ENCODE assay signal across 1 cellular context in genomic region chr20:35284267-35284991, GRCh38.
TF ChIP-seq lines count a peak whose summit lies in the region.

Gene EIF6, minus strand, starts transcription at chr20:35284772. Its CDS starts 285 bp downstream, at chr20:35284487.

TF ChIP-seq in HepG2, 621 proteins besides CTCF, POLR2A, EP300 and RAD21 (continued from another document and continues in another):
- TF ChIP-seq ZNF619 (CRISPR knock-in tag; IDR thresholded peaks at IDR 0.05) (peak; percentile 74; the same call in 1 of the 2 replicates), GMEB2 (CRISPR knock-in tag; IDR thresholded peaks at IDR 0.05; ENCODE audit: low read depth) (peak; percentile 55; the same call in 1 of the 2 replicates), MIER3 (CRISPR knock-in tag; IDR thresholded peaks at IDR 0.05; ENCODE audit: borderline replicate concordance) (peak; percentile 20; the same call in 1 of the 2 replicates), ZNF496 (CRISPR knock-in tag; IDR thresholded peaks at IDR 0.05; ENCODE audit: insufficient replicate concordance) (no peak), ZNF629 (CRISPR knock-in tag; conservative IDR thresholded peaks at IDR 0.05) (no peak), PLRG1 (conservative IDR thresholded peaks at IDR 0.05) (no peak), SNAPC2 (CRISPR knock-in tag; IDR thresholded peaks at IDR 0.05) (peak; percentile 37), ZNF383 (CRISPR knock-in tag; IDR thresholded peaks at IDR 0.05; ENCODE audit: borderline replicate concordance) (no peak), ZKSCAN1 (IDR thresholded peaks at IDR 0.05; ENCODE audit: low read length) (peak; percentile 49; the same call in 1 of the 2 replicates), FOXK1 (CRISPR knock-in tag; IDR thresholded peaks at IDR 0.05; ENCODE audit: borderline replicate concordance, low read depth) (peak; percentile 96; the same call in 1 of the 2 replicates), ATRX (CRISPR knock-in tag; IDR thresholded peaks at IDR 0.05; ENCODE audit: borderline replicate concordance) (no peak), HCFC1 (IDR thresholded peaks at IDR 0.05; ENCODE audit: low read depth, low read length) (peak; percentile 70), CENPBD1 (CRISPR knock-in tag; IDR thresholded peaks at IDR 0.05; ENCODE audit: borderline replicate concordance, low read depth) (0 out of 2 replicates have a peak, but pooled peaks have one; percentile 20), KDM1A (CRISPR knock-in tag; IDR thresholded peaks at IDR 0.05) (0 out of 2 replicates have a peak, but pooled peaks have one; percentile 7), POGZ (CRISPR knock-in tag; IDR thresholded peaks at IDR 0.05) (peak; percentile 83), ZNF234 (CRISPR knock-in tag; conservative IDR thresholded peaks at IDR 0.05) (peak; percentile 97; the same call in 1 of the 2 replicates), ZNF101 (CRISPR knock-in tag; IDR thresholded peaks at IDR 0.05; ENCODE audit: borderline replicate concordance, low read depth) (0 out of 2 replicates have a peak, but pooled peaks have one; percentile 46), RXRA (CRISPR knock-in tag; IDR thresholded peaks at IDR 0.05) (peak; percentile 90; the same call in 1 of the 2 replicates), ZSCAN31 (CRISPR knock-in tag; IDR thresholded peaks at IDR 0.05; ENCODE audit: low read depth) (peak; percentile 88; the same call in 1 of the 2 replicates), NFRKB (IDR thresholded peaks at IDR 0.05) (no peak), SYNCRIP (IDR thresholded peaks at IDR 0.05; ENCODE audit: insufficient read depth, low read depth, low read length) (no peak), SCMH1 (CRISPR knock-in tag; IDR thresholded peaks at IDR 0.05; ENCODE audit: borderline replicate concordance) (no peak), ETV6 (CRISPR knock-in tag; conservative IDR thresholded peaks at IDR 0.05) (peak; percentile 80), ZSCAN21 (CRISPR knock-in tag; IDR thresholded peaks at IDR 0.05; ENCODE audit: borderline replicate concordance) (peak; percentile 92; the same call in 1 of the 2 replicates), U2AF2 (IDR thresholded peaks at IDR 0.05; ENCODE audit: low read depth, low read length) (no peak; the same call in 1 of the 2 replicates), GPN1 (CRISPR knock-in tag; IDR thresholded peaks at IDR 0.05; ENCODE audit: borderline replicate concordance) (no peak), HNF1A (IDR thresholded peaks at IDR 0.05; ENCODE audit: low read depth) (peak; percentile 71), HNF1A (CRISPR knock-in tag; IDR thresholded peaks at IDR 0.05; ENCODE audit: borderline replicate concordance) (peak; percentile 73; the same call in 1 of the 2 replicates), ZNF292 (CRISPR knock-in tag; IDR thresholded peaks at IDR 0.05; ENCODE audit: borderline replicate concordance, low read depth) (peak; percentile 30), CHD2 (IDR thresholded peaks at IDR 0.05; ENCODE audit: low read depth, low read length) (peak; percentile 8; the same call in 1 of the 2 replicates), XBP1 (CRISPR knock-in tag; IDR thresholded peaks at IDR 0.05) (no peak)
- TF ChIP-seq, protein P1, sequence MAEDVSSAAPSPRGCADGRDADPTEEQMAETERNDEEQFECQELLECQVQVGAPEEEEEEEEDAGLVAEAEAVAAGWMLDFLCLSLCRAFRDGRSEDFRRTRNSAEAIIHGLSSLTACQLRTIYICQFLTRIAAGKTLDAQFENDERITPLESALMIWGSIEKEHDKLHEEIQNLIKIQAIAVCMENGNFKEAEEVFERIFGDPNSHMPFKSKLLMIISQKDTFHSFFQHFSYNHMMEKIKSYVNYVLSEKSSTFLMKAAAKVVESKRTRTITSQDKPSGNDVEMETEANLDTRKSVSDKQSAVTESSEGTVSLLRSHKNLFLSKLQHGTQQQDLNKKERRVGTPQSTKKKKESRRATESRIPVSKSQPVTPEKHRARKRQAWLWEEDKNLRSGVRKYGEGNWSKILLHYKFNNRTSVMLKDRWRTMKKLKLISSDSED (CRISPR knock-in tag; IDR thresholded peaks at IDR 0.05): no peak; the same call in 1 of the 2 replicates
- TF ChIP-seq, protein P2, sequence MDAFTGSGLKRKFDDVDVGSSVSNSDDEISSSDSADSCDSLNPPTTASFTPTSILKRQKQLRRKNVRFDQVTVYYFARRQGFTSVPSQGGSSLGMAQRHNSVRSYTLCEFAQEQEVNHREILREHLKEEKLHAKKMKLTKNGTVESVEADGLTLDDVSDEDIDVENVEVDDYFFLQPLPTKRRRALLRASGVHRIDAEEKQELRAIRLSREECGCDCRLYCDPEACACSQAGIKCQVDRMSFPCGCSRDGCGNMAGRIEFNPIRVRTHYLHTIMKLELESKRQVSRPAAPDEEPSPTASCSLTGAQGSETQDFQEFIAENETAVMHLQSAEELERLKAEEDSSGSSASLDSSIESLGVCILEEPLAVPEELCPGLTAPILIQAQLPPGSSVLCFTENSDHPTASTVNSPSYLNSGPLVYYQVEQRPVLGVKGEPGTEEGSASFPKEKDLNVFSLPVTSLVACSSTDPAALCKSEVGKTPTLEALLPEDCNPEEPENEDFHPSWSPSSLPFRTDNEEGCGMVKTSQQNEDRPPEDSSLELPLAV (CRISPR knock-in tag; conservative IDR thresholded peaks at IDR 0.05; ENCODE audit: low read depth): peak; percentile 81; the same call in 1 of the 2 replicates
- TF ChIP-seq, protein P3, sequence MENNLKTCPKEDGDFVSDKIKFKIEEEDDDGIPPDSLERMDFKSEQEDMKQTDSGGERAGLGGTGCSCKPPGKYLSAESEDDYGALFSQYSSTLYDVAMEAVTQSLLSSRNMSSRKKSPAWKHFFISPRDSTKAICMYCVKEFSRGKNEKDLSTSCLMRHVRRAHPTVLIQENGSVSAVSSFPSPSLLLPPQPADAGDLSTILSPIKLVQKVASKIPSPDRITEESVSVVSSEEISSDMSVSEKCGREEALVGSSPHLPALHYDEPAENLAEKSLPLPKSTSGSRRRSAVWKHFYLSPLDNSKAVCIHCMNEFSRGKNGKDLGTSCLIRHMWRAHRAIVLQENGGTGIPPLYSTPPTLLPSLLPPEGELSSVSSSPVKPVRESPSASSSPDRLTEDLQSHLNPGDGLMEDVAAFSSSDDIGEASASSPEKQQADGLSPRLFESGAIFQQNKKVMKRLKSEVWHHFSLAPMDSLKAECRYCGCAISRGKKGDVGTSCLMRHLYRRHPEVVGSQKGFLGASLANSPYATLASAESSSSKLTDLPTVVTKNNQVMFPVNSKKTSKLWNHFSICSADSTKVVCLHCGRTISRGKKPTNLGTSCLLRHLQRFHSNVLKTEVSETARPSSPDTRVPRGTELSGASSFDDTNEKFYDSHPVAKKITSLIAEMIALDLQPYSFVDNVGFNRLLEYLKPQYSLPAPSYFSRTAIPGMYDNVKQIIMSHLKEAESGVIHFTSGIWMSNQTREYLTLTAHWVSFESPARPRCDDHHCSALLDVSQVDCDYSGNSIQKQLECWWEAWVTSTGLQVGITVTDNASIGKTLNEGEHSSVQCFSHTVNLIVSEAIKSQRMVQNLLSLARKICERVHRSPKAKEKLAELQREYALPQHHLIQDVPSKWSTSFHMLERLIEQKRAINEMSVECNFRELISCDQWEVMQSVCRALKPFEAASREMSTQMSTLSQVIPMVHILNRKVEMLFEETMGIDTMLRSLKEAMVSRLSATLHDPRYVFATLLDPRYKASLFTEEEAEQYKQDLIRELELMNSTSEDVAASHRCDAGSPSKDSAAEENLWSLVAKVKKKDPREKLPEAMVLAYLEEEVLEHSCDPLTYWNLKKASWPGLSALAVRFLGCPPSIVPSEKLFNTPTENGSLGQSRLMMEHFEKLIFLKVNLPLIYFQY (CRISPR knock-in tag; IDR thresholded peaks at IDR 0.05; ENCODE audit: borderline replicate concordance): peak; percentile 93
- TF ChIP-seq, protein P4, sequence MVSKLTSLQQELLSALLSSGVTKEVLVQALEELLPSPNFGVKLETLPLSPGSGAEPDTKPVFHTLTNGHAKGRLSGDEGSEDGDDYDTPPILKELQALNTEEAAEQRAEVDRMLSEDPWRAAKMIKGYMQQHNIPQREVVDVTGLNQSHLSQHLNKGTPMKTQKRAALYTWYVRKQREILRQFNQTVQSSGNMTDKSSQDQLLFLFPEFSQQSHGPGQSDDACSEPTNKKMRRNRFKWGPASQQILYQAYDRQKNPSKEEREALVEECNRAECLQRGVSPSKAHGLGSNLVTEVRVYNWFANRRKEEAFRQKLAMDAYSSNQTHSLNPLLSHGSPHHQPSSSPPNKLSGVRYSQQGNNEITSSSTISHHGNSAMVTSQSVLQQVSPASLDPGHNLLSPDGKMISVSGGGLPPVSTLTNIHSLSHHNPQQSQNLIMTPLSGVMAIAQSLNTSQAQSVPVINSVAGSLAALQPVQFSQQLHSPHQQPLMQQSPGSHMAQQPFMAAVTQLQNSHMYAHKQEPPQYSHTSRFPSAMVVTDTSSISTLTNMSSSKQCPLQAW (CRISPR knock-in tag; IDR thresholded peaks at IDR 0.05): peak; percentile 96
- TF ChIP-seq, protein P5, sequence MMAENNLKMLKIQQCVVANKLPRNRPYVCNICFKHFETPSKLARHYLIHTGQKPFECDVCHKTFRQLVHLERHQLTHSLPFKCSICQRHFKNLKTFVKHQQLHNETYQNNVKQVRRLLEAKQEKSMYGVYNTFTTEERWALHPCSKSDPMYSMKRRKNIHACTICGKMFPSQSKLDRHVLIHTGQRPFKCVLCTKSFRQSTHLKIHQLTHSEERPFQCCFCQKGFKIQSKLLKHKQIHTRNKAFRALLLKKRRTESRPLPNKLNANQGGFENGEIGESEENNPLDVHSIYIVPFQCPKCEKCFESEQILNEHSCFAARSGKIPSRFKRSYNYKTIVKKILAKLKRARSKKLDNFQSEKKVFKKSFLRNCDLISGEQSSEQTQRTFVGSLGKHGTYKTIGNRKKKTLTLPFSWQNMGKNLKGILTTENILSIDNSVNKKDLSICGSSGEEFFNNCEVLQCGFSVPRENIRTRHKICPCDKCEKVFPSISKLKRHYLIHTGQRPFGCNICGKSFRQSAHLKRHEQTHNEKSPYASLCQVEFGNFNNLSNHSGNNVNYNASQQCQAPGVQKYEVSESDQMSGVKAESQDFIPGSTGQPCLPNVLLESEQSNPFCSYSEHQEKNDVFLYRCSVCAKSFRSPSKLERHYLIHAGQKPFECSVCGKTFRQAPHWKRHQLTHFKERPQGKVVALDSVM (CRISPR knock-in tag; IDR thresholded peaks at IDR 0.05): peak; percentile 72
- TF ChIP-seq, protein P6, sequence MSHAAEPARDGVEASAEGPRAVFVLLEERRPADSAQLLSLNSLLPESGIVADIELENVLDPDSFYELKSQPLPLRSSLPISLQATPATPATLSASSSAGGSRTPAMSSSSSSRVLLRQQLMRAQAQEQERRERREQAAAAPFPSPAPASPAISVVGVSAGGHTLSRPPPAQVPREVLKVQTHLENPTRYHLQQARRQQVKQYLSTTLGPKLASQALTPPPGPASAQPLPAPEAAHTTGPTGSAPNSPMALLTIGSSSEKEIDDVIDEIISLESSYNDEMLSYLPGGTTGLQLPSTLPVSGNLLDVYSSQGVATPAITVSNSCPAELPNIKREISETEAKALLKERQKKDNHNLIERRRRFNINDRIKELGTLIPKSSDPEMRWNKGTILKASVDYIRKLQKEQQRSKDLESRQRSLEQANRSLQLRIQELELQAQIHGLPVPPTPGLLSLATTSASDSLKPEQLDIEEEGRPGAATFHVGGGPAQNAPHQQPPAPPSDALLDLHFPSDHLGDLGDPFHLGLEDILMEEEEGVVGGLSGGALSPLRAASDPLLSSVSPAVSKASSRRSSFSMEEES (CRISPR knock-in tag; IDR thresholded peaks at IDR 0.05): peak; percentile 22; the same call in 1 of the 2 replicates
- TF ChIP-seq, protein P7, sequence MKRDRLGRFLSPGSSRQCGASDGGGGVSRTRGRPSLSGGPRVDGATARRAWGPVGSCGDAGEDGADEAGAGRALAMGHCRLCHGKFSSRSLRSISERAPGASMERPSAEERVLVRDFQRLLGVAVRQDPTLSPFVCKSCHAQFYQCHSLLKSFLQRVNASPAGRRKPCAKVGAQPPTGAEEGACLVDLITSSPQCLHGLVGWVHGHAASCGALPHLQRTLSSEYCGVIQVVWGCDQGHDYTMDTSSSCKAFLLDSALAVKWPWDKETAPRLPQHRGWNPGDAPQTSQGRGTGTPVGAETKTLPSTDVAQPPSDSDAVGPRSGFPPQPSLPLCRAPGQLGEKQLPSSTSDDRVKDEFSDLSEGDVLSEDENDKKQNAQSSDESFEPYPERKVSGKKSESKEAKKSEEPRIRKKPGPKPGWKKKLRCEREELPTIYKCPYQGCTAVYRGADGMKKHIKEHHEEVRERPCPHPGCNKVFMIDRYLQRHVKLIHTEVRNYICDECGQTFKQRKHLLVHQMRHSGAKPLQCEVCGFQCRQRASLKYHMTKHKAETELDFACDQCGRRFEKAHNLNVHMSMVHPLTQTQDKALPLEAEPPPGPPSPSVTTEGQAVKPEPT (CRISPR knock-in tag; IDR thresholded peaks at IDR 0.05; ENCODE audit: low read depth): peak; percentile 61; the same call in 1 of the 2 replicates
